ENCODE assay signal across 2 cellular contexts in the genomic region with DNA sequence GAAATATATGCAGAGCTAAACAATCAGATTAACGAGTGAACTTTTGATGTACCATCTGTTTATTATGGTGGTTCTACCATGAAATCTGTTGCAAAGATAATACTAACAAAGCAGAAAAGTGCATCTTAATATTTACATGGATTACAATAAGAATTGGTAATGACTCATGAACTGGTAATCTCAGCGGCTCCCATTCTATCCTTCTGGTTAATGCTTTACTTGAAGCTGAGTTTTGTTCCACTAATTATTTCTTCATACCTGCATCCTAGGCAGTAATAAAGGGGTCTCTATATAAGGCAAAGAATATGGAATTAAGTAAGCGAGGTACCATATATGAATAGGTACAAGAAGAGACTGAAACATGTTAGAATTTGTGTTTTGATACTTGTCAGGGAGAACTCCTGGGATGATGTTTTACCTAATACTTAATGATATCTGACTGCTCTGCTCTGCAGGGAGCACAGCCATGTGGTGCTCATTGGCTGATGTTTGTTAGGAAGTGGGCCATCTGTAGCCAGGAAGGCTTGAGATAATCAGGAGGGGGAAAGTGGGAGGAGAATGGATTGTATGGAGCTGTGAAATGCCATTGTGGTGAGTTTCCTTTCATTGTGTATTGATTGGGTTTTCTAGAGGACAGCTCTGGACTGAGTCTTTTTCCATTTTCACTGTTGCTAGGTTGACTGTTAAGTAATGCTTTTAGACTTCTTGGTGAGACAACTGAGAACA.
TF ChIP-seq lines count a peak whose summit lies in the region.

No MANE protein-coding gene starts in this region.

TF ChIP-seq in A549, 52 proteins besides CTCF, POLR2A, EP300 and RAD21 (continued from another document):
- no peak for TF ChIP-seq HOXA7 (CRISPR knock-in tag; IDR thresholded peaks at IDR 0.05)
- peak; percentile 80; the same call in 1 of the 2 replicates for TF ChIP-seq RFX5 (IDR thresholded peaks at IDR 0.05)
- no peak for TF ChIP-seq POLR2AphosphoS2 (conservative IDR thresholded peaks at IDR 0.05; ENCODE audit: low read length)
- TF ChIP-seq JUNB (IDR thresholded peaks at IDR 0.05), result no peak
- TF ChIP-seq, protein P1, sequence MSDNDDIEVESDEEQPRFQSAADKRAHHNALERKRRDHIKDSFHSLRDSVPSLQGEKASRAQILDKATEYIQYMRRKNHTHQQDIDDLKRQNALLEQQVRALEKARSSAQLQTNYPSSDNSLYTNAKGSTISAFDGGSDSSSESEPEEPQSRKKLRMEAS (IDR thresholded peaks at IDR 0.05), result peak; percentile 23; the same call in 1 of the 2 replicates

TF ChIP-seq in GM23338, 12 proteins besides CTCF, POLR2A, EP300 and RAD21:
- TF ChIP-seq, protein P2, sequence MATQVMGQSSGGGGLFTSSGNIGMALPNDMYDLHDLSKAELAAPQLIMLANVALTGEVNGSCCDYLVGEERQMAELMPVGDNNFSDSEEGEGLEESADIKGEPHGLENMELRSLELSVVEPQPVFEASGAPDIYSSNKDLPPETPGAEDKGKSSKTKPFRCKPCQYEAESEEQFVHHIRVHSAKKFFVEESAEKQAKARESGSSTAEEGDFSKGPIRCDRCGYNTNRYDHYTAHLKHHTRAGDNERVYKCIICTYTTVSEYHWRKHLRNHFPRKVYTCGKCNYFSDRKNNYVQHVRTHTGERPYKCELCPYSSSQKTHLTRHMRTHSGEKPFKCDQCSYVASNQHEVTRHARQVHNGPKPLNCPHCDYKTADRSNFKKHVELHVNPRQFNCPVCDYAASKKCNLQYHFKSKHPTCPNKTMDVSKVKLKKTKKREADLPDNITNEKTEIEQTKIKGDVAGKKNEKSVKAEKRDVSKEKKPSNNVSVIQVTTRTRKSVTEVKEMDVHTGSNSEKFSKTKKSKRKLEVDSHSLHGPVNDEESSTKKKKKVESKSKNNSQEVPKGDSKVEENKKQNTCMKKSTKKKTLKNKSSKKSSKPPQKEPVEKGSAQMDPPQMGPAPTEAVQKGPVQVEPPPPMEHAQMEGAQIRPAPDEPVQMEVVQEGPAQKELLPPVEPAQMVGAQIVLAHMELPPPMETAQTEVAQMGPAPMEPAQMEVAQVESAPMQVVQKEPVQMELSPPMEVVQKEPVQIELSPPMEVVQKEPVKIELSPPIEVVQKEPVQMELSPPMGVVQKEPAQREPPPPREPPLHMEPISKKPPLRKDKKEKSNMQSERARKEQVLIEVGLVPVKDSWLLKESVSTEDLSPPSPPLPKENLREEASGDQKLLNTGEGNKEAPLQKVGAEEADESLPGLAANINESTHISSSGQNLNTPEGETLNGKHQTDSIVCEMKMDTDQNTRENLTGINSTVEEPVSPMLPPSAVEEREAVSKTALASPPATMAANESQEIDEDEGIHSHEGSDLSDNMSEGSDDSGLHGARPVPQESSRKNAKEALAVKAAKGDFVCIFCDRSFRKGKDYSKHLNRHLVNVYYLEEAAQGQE (IDR thresholded peaks at IDR 0.05; ENCODE audit: unreplicated experiment), result no peak
- TF ChIP-seq ZNF331 (CRISPR knock-in tag; IDR thresholded peaks at IDR 0.05; ENCODE audit: low read depth) (no peak), ZNF114 (CRISPR knock-in tag; IDR thresholded peaks at IDR 0.05) (no peak), POLR2AphosphoS5 (IDR thresholded peaks at IDR 0.05; ENCODE audit: low read depth) (no peak), STAT1 (IDR thresholded peaks at IDR 0.05; ENCODE audit: unreplicated experiment) (no peak), NANOG (IDR thresholded peaks at IDR 0.05; ENCODE audit: borderline replicate concordance) (no peak), CREB1 (CRISPR knock-in tag; IDR thresholded peaks at IDR 0.05; ENCODE audit: low read depth) (no peak), JUNB (IDR thresholded peaks at IDR 0.05; ENCODE audit: unreplicated experiment) (no peak), EZH2 (IDR thresholded peaks at IDR 0.05; ENCODE audit: low read depth, unreplicated experiment) (no peak), EZH2phosphoT487 (IDR thresholded peaks at IDR 0.05; ENCODE audit: unreplicated experiment) (no peak)
- TF ChIP-seq, protein P3, sequence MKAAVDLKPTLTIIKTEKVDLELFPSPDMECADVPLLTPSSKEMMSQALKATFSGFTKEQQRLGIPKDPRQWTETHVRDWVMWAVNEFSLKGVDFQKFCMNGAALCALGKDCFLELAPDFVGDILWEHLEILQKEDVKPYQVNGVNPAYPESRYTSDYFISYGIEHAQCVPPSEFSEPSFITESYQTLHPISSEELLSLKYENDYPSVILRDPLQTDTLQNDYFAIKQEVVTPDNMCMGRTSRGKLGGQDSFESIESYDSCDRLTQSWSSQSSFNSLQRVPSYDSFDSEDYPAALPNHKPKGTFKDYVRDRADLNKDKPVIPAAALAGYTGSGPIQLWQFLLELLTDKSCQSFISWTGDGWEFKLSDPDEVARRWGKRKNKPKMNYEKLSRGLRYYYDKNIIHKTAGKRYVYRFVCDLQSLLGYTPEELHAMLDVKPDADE (IDR thresholded peaks at IDR 0.05), result no peak
- TF ChIP-seq, protein P4, sequence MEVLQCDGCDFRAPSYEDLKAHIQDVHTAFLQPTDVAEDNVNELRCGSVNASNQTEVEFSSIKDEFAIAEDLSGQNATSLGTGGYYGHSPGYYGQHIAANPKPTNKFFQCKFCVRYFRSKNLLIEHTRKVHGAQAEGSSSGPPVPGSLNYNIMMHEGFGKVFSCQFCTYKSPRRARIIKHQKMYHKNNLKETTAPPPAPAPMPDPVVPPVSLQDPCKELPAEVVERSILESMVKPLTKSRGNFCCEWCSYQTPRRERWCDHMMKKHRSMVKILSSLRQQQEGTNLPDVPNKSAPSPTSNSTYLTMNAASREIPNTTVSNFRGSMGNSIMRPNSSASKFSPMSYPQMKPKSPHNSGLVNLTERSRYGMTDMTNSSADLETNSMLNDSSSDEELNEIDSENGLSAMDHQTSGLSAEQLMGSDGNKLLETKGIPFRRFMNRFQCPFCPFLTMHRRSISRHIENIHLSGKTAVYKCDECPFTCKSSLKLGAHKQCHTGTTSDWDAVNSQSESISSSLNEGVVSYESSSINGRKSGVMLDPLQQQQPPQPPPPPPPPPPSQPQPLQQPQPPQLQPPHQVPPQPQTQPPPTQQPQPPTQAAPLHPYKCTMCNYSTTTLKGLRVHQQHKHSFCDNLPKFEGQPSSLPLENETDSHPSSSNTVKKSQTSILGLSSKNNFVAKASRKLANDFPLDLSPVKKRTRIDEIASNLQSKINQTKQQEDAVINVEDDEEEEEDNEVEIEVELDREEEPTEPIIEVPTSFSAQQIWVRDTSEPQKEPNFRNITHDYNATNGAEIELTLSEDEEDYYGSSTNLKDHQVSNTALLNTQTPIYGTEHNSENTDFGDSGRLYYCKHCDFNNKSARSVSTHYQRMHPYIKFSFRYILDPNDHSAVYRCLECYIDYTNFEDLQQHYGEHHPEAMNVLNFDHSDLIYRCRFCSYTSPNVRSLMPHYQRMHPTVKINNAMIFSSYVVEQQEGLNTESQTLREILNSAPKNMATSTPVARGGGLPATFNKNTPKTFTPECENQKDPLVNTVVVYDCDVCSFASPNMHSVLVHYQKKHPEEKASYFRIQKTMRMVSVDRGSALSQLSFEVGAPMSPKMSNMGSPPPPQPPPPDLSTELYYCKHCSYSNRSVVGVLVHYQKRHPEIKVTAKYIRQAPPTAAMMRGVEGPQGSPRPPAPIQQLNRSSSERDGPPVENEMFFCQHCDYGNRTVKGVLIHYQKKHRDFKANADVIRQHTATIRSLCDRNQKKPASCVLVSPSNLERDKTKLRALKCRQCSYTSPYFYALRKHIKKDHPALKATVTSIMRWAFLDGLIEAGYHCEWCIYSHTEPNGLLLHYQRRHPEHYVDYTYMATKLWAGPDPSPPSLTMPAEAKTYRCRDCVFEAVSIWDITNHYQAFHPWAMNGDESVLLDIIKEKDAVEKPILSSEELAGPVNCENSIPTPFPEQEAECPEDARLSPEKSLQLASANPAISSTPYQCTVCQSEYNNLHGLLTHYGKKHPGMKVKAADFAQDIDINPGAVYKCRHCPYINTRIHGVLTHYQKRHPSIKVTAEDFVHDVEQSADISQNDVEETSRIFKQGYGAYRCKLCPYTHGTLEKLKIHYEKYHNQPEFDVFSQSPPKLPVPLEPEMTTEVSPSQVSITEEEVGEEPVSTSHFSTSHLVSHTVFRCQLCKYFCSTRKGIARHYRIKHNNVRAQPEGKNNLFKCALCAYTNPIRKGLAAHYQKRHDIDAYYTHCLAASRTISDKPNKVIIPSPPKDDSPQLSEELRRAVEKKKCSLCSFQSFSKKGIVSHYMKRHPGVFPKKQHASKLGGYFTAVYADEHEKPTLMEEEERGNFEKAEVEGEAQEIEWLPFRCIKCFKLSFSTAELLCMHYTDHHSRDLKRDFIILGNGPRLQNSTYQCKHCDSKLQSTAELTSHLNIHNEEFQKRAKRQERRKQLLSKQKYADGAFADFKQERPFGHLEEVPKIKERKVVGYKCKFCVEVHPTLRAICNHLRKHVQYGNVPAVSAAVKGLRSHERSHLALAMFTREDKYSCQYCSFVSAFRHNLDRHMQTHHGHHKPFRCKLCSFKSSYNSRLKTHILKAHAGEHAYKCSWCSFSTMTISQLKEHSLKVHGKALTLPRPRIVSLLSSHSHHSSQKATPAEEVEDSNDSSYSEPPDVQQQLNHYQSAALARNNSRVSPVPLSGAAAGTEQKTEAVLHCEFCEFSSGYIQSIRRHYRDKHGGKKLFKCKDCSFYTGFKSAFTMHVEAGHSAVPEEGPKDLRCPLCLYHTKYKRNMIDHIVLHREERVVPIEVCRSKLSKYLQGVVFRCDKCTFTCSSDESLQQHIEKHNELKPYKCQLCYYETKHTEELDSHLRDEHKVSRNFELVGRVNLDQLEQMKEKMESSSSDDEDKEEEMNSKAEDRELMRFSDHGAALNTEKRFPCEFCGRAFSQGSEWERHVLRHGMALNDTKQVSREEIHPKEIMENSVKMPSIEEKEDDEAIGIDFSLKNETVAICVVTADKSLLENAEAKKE (CRISPR knock-in tag; IDR thresholded peaks at IDR 0.05), result no peak; the same call in 1 of the 2 replicates
